ENCODE assay signal across 11 cellular contexts in the genomic region with DNA sequence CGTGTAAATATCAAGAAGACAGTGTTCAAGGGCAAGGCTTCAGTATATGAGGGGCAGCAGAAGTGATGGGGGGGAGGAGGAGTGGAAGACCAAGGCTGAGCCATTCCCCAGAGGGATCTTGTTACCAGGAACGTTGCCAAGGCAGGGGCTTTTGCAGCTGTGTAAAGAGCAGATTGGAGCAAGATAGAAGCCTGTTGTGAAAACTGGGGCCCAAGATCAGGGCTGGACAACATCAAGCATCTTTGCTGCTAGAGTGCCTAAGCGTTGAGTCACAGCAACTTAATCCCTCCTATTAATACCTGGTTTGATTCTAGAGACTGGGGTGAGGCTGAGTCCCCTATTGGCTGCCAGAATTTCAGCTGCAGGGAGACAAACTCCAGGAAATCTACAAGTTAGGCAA. TPM values are rescaled to one million over a fixed set of nuclear protein-coding genes. Genes with fewer than 3 reads are reported as not detected.
DNase-seq lines count a peak whose midpoint lies in the region; ATAC-seq, FAIRE-seq and TF ChIP-seq lines count a peak whose summit lies in the region.
"Had no signal": no experiment of that assay in that cellular context is flagged by ENCODE, and none has a peak within 500 bp of the region (broad histone marks: within the 10 kb centered on the region; RNA-seq: fewer than 3 reads in every experiment).

No MANE protein-coding gene starts in this region.

- H2BK5ac ChIP-seq in IMR-90 (ENCODE audit: low read depth, low read length, poor library complexity, severe bottlenecking) = no peak overlapping the region

- H3K27me3 Mint-ChIP-seq in Caco-2 (ENCODE audit: insufficient read depth, unreplicated experiment) = no peaks in the 10 kb centered on the region
- no peaks in the 10 kb centered on the region for H3K27me3 Mint-ChIP-seq in T-helper 17 cell

- H3K4me1 ChIP-seq in Caco-2 (peaks cover 18% of the 10 kb centered on the region; the same call in 1 of the 2 replicates), IMR-90 (ENCODE audit: control insufficient read depth, insufficient read depth, low read length) (peaks cover 12% of the 10 kb centered on the region), keratinocyte (ENCODE audit: control insufficient read depth, extremely low read depth, insufficient read depth, low read length) (peaks cover 42% of the 10 kb centered on the region), lower lobe of right lung (no peaks in the 10 kb centered on the region)

- dilution Hi-C loops in IMR-90 (cut with HindIII; ENCODE audit: low sequenced_read_pairs, unreplicated experiment) (no loop called here), keratinocyte (cut with MboI; ENCODE audit: extremely low pct_ligation_motif_present, low sequenced_read_pairs) (no loop called here)

- H3K36me3 Mint-ChIP-seq in Caco-2 (ENCODE audit: insufficient read depth, unreplicated experiment) = no peaks in the 10 kb centered on the region
- H3K36me3 Mint-ChIP-seq in T-helper 17 cell (ENCODE audit: low read depth) = no peaks in the 10 kb centered on the region

- H3K9ac ChIP-seq in IMR-90 (ENCODE audit: low read depth, low read length) = no peak overlapping the region
- no peak overlapping the region for H3K9ac ChIP-seq in keratinocyte (ENCODE audit: control insufficient read depth, extremely low read depth, insufficient read depth, low read length)

- intact Hi-C loops in Caco-2 (cut with micrococcal nuclease; ENCODE audit: unreplicated experiment) (no loop called here), IMR-90 (cut with micrococcal nuclease) (no loop called here), lower lobe of right lung (cut with DNase I) (no loop called here), left ventricle myocardium superior (cut with micrococcal nuclease) (no loop called here)

- H3K27ac ChIP-seq in IMR-90 (ENCODE audit: insufficient read depth, low read length) (no peak overlapping the region), keratinocyte (ENCODE audit: control insufficient read depth, insufficient read depth, low read length) (no peak overlapping the region), lower lobe of right lung (no peak overlapping the region)
- H3K27ac ChIP-seq: VCaP had no signal

- no peak overlapping the region for H3K23ac ChIP-seq in IMR-90 (ENCODE audit: low read depth, low read length)

- H2BK20ac ChIP-seq in IMR-90 (ENCODE audit: low read depth, low read length) = peak overlapping the region; percentile 59; the same call in 1 of the 2 replicates

- H3K56ac ChIP-seq in IMR-90 (ENCODE audit: extremely low read depth, insufficient read depth, low read length) = no peak overlapping the region

- no peak overlapping the region for H3K18ac ChIP-seq in IMR-90 (ENCODE audit: low read depth, low read length)

- H2BK15ac ChIP-seq in IMR-90 (ENCODE audit: low read depth, low read length) = peak overlapping the region; percentile 0; the same call in 1 of the 3 replicates

- H3K27ac Mint-ChIP-seq in Caco-2 (ENCODE audit: unreplicated experiment) (no peak overlapping the region), T-helper 17 cell (peak overlapping the region; percentile 27)
- H3K27ac Mint-ChIP-seq: activated naive CD4-positive, alpha-beta T cell treated with anti-CD3 and anti-CD28 coated beads, Interleukin-2, amount 50 U/mL, for 72 hours had no signal

- H3K36me3 ChIP-seq in Caco-2 (ENCODE audit: control insufficient read depth, insufficient read depth, low read length) (no peaks in the 10 kb centered on the region), IMR-90 (ENCODE audit: control insufficient read depth, insufficient read depth, low read length) (no peaks in the 10 kb centered on the region), keratinocyte (ENCODE audit: control insufficient read depth in 2 of 2, extremely low read depth in 1 of 2, insufficient read depth in 2 of 2, low read length in 2 of 2) (no peaks in the 10 kb centered on the region), lower lobe of right lung (no peaks in the 10 kb centered on the region)

- H4K5ac ChIP-seq in IMR-90 (ENCODE audit: low read depth, low read length) = no peak overlapping the region

- H3K4me3 ChIP-seq in Caco-2 (ENCODE audit: low read depth, low read length) (no peak overlapping the region), IMR-90 (ENCODE audit: insufficient read depth, low read depth, low read length) (no peak overlapping the region), keratinocyte (ENCODE audit: control insufficient read depth in 2 of 3, extremely low read depth in 1 of 3, insufficient read depth in 2 of 3, low read depth in 1 of 3, low read length in 3 of 3) (no peak overlapping the region), lower lobe of right lung (no peak overlapping the region)

- in situ Hi-C loops in IMR-90 (cut with MboI; ENCODE audit: low sequenced_read_pairs) = no loop called here

- no peak for TF ChIP-seq POLR2A in IMR-90 (IDR thresholded peaks at IDR 0.05; ENCODE audit: low read depth, low read length)

- H3K4me1 Mint-ChIP-seq in Caco-2 (ENCODE audit: low read depth, unreplicated experiment) (peaks cover 9% of the 10 kb centered on the region), T-helper 17 cell (peaks cover 9% of the 10 kb centered on the region)

- 0 out of 2 replicates have a peak overlapping the region, but pooled peaks have one; percentile 37 for H2AK5ac ChIP-seq in IMR-90 (ENCODE audit: low read depth, low read length)

- H3K4me2 ChIP-seq in IMR-90 (ENCODE audit: low read depth, low read length) = no peak overlapping the region
- peak overlapping the region; percentile 35 for H3K4me2 ChIP-seq in keratinocyte (ENCODE audit: control insufficient read depth, extremely low read depth, insufficient read depth, low read depth, low read length)

- TF ChIP-seq CTCF in Caco-2 (IDR thresholded peaks at IDR 0.05; ENCODE audit: insufficient read depth in 1 of 2, low read depth in 1 of 2, low read length in 1 of 2, severe bottlenecking in 1 of 2, unreplicated experiment in 1 of 2) (no peak), IMR-90 (conservative IDR thresholded peaks at IDR 0.05; ENCODE audit: low read depth, low read length) (no peak), keratinocyte (optimal IDR thresholded peaks at IDR 0.05 in 1 of 3, IDR thresholded peaks at IDR 0.05 in 1 of 3, conservative IDR thresholded peaks at IDR 0.05 in 1 of 3; ENCODE audit: extremely low read depth in 1 of 3, insufficient read depth in 2 of 3, low read length in 3 of 3) (no peak), lower lobe of right lung (IDR thresholded peaks at IDR 0.05) (no peak)

- no peak for TF ChIP-seq RAD21 in IMR-90 (IDR thresholded peaks at IDR 0.05; ENCODE audit: low read length)

- POLR2A ChIA-PET in Caco-2 (lab: Charles Lee) = no interaction called here
- POLR2A ChIA-PET in IMR-90 (lab: Charles Lee; ENCODE audit: unreplicated experiment) = no interaction called here

- H3K14ac ChIP-seq in IMR-90 (replicated peaks; ENCODE audit: low read depth, low read length) = no peak overlapping the region

- CTCF ChIA-PET in Caco-2 (lab: Charles Lee) = no interaction called here
- CTCF ChIA-PET in IMR-90 (lab: Yijun Ruan, JAX) = no interaction called here

- H4K20me1 ChIP-seq in IMR-90 (ENCODE audit: insufficient read depth, low read length) = no peaks in the 10 kb centered on the region
- no peaks in the 10 kb centered on the region for H4K20me1 ChIP-seq in keratinocyte (ENCODE audit: control insufficient read depth, extremely low read depth, insufficient read depth, low read length)

- H2BK120ac ChIP-seq in IMR-90 (ENCODE audit: low read depth, low read length) = peak overlapping the region; percentile 9; the same call in 1 of the 2 replicates

- no peaks in the 10 kb centered on the region for H3K79me2 ChIP-seq in keratinocyte (ENCODE audit: control insufficient read depth, insufficient read depth, low read length)

- peaks cover 3% of the 10 kb centered on the region for H3K9me3 ChIP-seq in Caco-2
- no peaks in the 10 kb centered on the region for H3K9me3 ChIP-seq in IMR-90 (ENCODE audit: control insufficient read depth, insufficient read depth, low read length)
- no peaks in the 10 kb centered on the region for H3K9me3 ChIP-seq in T-helper 17 cell (ENCODE audit: control insufficient read depth, low read length, poor library complexity, severe bottlenecking)
- no peaks in the 10 kb centered on the region for H3K9me3 ChIP-seq in keratinocyte (ENCODE audit: control insufficient read depth, low read depth, low read length)
- peaks cover 2% of the 10 kb centered on the region for H3K9me3 ChIP-seq in lower lobe of right lung

- H2AFZ ChIP-seq in IMR-90 (replicated peaks; ENCODE audit: low read length, poor library complexity) = no peak overlapping the region
- H2AFZ ChIP-seq in keratinocyte (ENCODE audit: control insufficient read depth, low read length) = no peak overlapping the region

- H4K91ac ChIP-seq in IMR-90 (ENCODE audit: insufficient read depth, low read depth, low read length) = no peak overlapping the region

- peaks cover 4 to 14% of the 10 kb centered on the region in 2 experiments; a peak in 2 of 4 replicates for H3K79me1 ChIP-seq in IMR-90 (ENCODE audit: low read depth in 1 of 2, low read length in 2 of 2)

- WGBS in IMR-90 (ENCODE audit: extremely low coverage in 2 of 2, insufficient read length in 1 of 2), 2 experiments = 0% methylated on average over 2 of the region's 3 CpGs; no CpG with 5 or more reads in 1 of the 2 experiments

- peak; percentile 17 to 43 for DNase-seq in Caco-2
- DNase-seq in IMR-90 = peak; percentile 87
- no peak for DNase-seq in T-helper 17 cell
- no peak for DNase-seq in keratinocyte (ENCODE audit: low read depth, low spot score)
- no peak for DNase-seq in lower lobe of right lung
- no peak for DNase-seq in left ventricle myocardium superior
- no peak for DNase-seq in hepatic stellate cell (ENCODE audit: low spot score)
- DNase-seq: NCI-H2227 treated with DMSO at 0.1 percent for 48 hours had no signal

- BruUV-seq in Caco-2 (replicated peaks; lab: Mats Ljungman, UMichigan) = no TSS peak
- BruUV-seq in IMR-90 (replicated peaks; lab: Mats Ljungman, UMichigan) = no TSS peak

- H3K4ac ChIP-seq in IMR-90 (ENCODE audit: low read depth, low read length) = peak overlapping the region; percentile 67

- peaks cover 11% of the 10 kb centered on the region for H3K9me3 Mint-ChIP-seq in Caco-2 (ENCODE audit: unreplicated experiment)

- ATAC-seq in IMR-90 (ENCODE audit: low read depth) (peak; percentile 73), T-helper 17 cell (no peak), lower lobe of right lung (no peak), HG03469 (IDR thresholded peaks at IDR 0.05; ENCODE audit: unreplicated experiment) (no peak), left ventricle myocardium superior (no peak)
- ATAC-seq: activated naive CD4-positive, alpha-beta T cell treated with anti-CD3 and anti-CD28 coated beads, Interleukin-2, amount 50 U/mL, for 72 hours had no signal

- H2AK9ac ChIP-seq in IMR-90 (replicated peaks; ENCODE audit: low read depth, low read length, poor library complexity) = no peak overlapping the region

- no peak overlapping the region; a peak in 1 of 4 replicates for H4K8ac ChIP-seq in IMR-90 (ENCODE audit: low read depth in 2 of 2, low read length in 2 of 2)

- H3K4me3 Mint-ChIP-seq in Caco-2 (ENCODE audit: unreplicated experiment) (no peak overlapping the region), T-helper 17 cell (no peak overlapping the region)

- H3K9me1 ChIP-seq in IMR-90 (ENCODE audit: insufficient read depth, low read length) (peaks cover 13% of the 10 kb centered on the region; the same call in 1 of the 2 replicates), keratinocyte (ENCODE audit: control insufficient read depth, extremely low read depth, insufficient read depth, low read length) (no peaks in the 10 kb centered on the region)

- H3K27me3 ChIP-seq in Caco-2 (replicated peaks; ENCODE audit: control insufficient read depth, insufficient read depth, low read length) (no peaks in the 10 kb centered on the region), IMR-90 (ENCODE audit: control insufficient read depth, insufficient read depth, low read length) (no peaks in the 10 kb centered on the region), keratinocyte (ENCODE audit: control insufficient read depth, extremely low read depth, insufficient read depth, low read length) (no peaks in the 10 kb centered on the region), lower lobe of right lung (ENCODE audit: low read depth) (no peaks in the 10 kb centered on the region)

- peak; percentile 96 for FAIRE-seq in keratinocyte (lab: Jason Lieb, UNC)

RNA-seq across cellular contexts. Expression of a gene that starts 18.4 kb away (rescaled TPM):
- 45.4 and 46.1 TPM in 2 replicates for total RNA-seq in Caco-2 (2022)
- 67.6 and 83.3 TPM in 2 replicates for total RNA-seq in IMR-90 (2012; rRNA removed)
- 12.1 and 13.0 TPM in 2 replicates for polyA plus RNA-seq in IMR-90 (2012; rRNA removed)
- 2.5 and 2.6 TPM in 2 replicates for polyA plus RNA-seq in IMR-90 (2012; cell fraction: cytosol; rRNA removed)
- polyA plus RNA-seq in IMR-90 (2012; cell fraction: nucleus; rRNA removed; ENCODE audit: low replicate concordance) = 3.7 and 19.2 TPM in 2 replicates
- 10 to 100 TPM; 38.8 to 39.4 TPM for total RNA-seq in T-helper 17 cell
- polyA plus RNA-seq in keratinocyte = 11.2 to 18.4 TPM (median 15.4 TPM) in 3 replicates
- polyA plus RNA-seq in keratinocyte (2011; ENCODE audit: low read depth) = 7.9 TPM
- polyA plus RNA-seq in keratinocyte (2011; cell fraction: cytosol; rRNA removed) = 7.7 and 12.3 TPM in 2 replicates
- polyA plus RNA-seq in keratinocyte (2011; cell fraction: nucleus; rRNA removed) = 18.0 and 22.2 TPM in 2 replicates
- polyA plus RNA-seq in keratinocyte (2012; ENCODE audit: low replicate concordance) = 7.3 and 12.1 TPM in 2 replicates
- 7.1 to 48.2 TPM (median 24.1 TPM) in 3 replicates for polyA minus RNA-seq in keratinocyte
- 20.9 TPM for polyA minus RNA-seq in keratinocyte (2011; cell fraction: cytosol; rRNA and poly(A)+ RNA removed)
- 33.1 and 87.5 TPM in 2 replicates for polyA minus RNA-seq in keratinocyte (2011; cell fraction: nucleus; rRNA and poly(A)+ RNA removed)
- total RNA-seq in lower lobe of right lung = 42.8 TPM
- 22.9 TPM for total RNA-seq in left ventricle myocardium superior

Comparison
In these comparisons a context has a peak if more than half of its experiments do, and no peak if none do; other contexts are left out.
1. DNase-seq: peak in Caco-2 (2 of 2) and IMR-90 (single experiment); none in T-helper 17 cell (0 of 3), keratinocyte (single experiment), lower lobe of right lung (single experiment), left ventricle myocardium superior (single experiment) and hepatic stellate cell (single experiment).